In genomic region chr1:20279507-20279906, GRCh38 we compare ENCODE assay signal across 12 cellular contexts. TPM values are rescaled to one million over a fixed set of nuclear protein-coding genes. Genes with fewer than 3 reads are reported as not detected.
DNase-seq lines count a peak whose midpoint lies in the region; TF ChIP-seq lines count a peak whose summit lies in the region.
"Had no signal": no experiment of that assay in that cellular context is flagged by ENCODE, and none has a peak within 500 bp of the region (broad histone marks: within the 10 kb centered on the region; RNA-seq: fewer than 3 reads in every experiment).

No MANE protein-coding gene starts in this region.

- H3K36me3 ChIP-seq in WERI-Rb-1 (no peaks in the 10 kb centered on the region), Peyer's patch (no peaks in the 10 kb centered on the region)

- TF ChIP-seq CTCF in epithelial cell of proximal tubule (conservative IDR thresholded peaks at IDR 0.05; ENCODE audit: low read depth, low read length) (no peak), nephron (IDR thresholded peaks at IDR 0.05; ENCODE audit: unreplicated experiment in 3 of 3) (no peak), WERI-Rb-1 (IDR thresholded peaks at IDR 0.05; ENCODE audit: low read depth, low read length) (no peak), Peyer's patch (IDR thresholded peaks at IDR 0.05) (no peak)

- H3K27me3 Mint-ChIP-seq in nephron (ENCODE audit: low read depth) = peaks cover 35% of the 10 kb centered on the region

- no peak for TF ChIP-seq POLR2A in Peyer's patch (IDR thresholded peaks at IDR 0.05)
- TF ChIP-seq POLR2A in erythroblast (IDR thresholded peaks at IDR 0.05; ENCODE audit: low read length) = no peak

- no peak overlapping the region for H3K27ac ChIP-seq in WERI-Rb-1
- no peak overlapping the region for H3K27ac ChIP-seq in Peyer's patch

- peak overlapping the region in 1 of 3 experiments; percentile 9 for H3K4me3 Mint-ChIP-seq in nephron
- H3K4me3 Mint-ChIP-seq: activated naive CD8-positive, alpha-beta T cell treated with anti-CD3 and anti-CD28 coated beads, Interleukin-2, amount 10 ng/mL, durations not matched to agents 7 days and 5 days; neural crest cell; stimulated activated effector memory CD8-positive, alpha-beta T cell treated with anti-CD3 and anti-CD28 coated beads, Interleukin-12 subunit alpha, Interleukin-12 subunit beta, amount 100 ng/mL, for 72 hours had no signal

- peaks cover 0 to 8% (median 1%) of the 10 kb centered on the region in 4 donors for H3K4me1 ChIP-seq in Peyer's patch

- DNase-seq in ELF-1 (ENCODE audit: low read depth, low spot score) = peak; percentile 34
- peak; percentile 18 for DNase-seq in MV-4-11 (lab: John Stamatoyannopoulos, UW)
- DNase-seq in epithelial cell of proximal tubule (ENCODE audit: low read depth) = peak; percentile 26
- DNase-seq in D341Med (ENCODE audit: low spot score) = no peak
- DNase-seq in WERI-Rb-1 = no peak
- DNase-seq in Peyer's patch = no peak
- no peak for DNase-seq in erythroblast (lab: John Stamatoyannopoulos, UW)
- DNase-seq: activated naive CD8-positive, alpha-beta T cell treated with anti-CD3 and anti-CD28 coated beads, Interleukin-2, amount 10 ng/mL, durations not matched to agents 7 days and 5 days; NCI-H524 had no signal

- no peaks in the 10 kb centered on the region for H3K9me3 Mint-ChIP-seq in nephron
- H3K9me3 Mint-ChIP-seq: activated naive CD8-positive, alpha-beta T cell treated with anti-CD3 and anti-CD28 coated beads, Interleukin-2, amount 10 ng/mL, durations not matched to agents 7 days and 5 days; stimulated activated effector memory CD8-positive, alpha-beta T cell treated with anti-CD3 and anti-CD28 coated beads, Interleukin-12 subunit alpha, Interleukin-12 subunit beta, amount 100 ng/mL, for 72 hours had no signal

- peaks cover 20% of the 10 kb centered on the region for H3K4me1 Mint-ChIP-seq in nephron
- H3K4me1 Mint-ChIP-seq: activated naive CD8-positive, alpha-beta T cell treated with anti-CD3 and anti-CD28 coated beads, Interleukin-2, amount 10 ng/mL, durations not matched to agents 7 days and 5 days; stimulated activated effector memory CD8-positive, alpha-beta T cell treated with anti-CD3 and anti-CD28 coated beads, Interleukin-12 subunit alpha, Interleukin-12 subunit beta, amount 100 ng/mL, for 72 hours had no signal

- no peaks in the 10 kb centered on the region for H3K36me3 Mint-ChIP-seq in nephron (ENCODE audit: low read depth)
- H3K36me3 Mint-ChIP-seq: activated naive CD8-positive, alpha-beta T cell treated with anti-CD3 and anti-CD28 coated beads, Interleukin-2, amount 10 ng/mL, durations not matched to agents 7 days and 5 days; stimulated activated effector memory CD8-positive, alpha-beta T cell treated with anti-CD3 and anti-CD28 coated beads, Interleukin-12 subunit alpha, Interleukin-12 subunit beta, amount 100 ng/mL, for 72 hours had no signal

- H3K4me3 ChIP-seq in epithelial cell of proximal tubule (ENCODE audit: low read depth, low read length) = no peak overlapping the region
- H3K4me3 ChIP-seq in WERI-Rb-1 (ENCODE audit: low read depth, low read length) = no peak overlapping the region
- no peak overlapping the region for H3K4me3 ChIP-seq in Peyer's patch

- H3K9me3 ChIP-seq in WERI-Rb-1 (ENCODE audit: severe bottlenecking) (no peaks in the 10 kb centered on the region), Peyer's patch (no peaks in the 10 kb centered on the region)

- peak overlapping the region in 2 of 3 experiments; percentile 11 to 27 for H3K27ac Mint-ChIP-seq in nephron
- H3K27ac Mint-ChIP-seq: activated naive CD8-positive, alpha-beta T cell treated with anti-CD3 and anti-CD28 coated beads, Interleukin-2, amount 10 ng/mL, durations not matched to agents 7 days and 5 days; stimulated activated effector memory CD8-positive, alpha-beta T cell treated with anti-CD3 and anti-CD28 coated beads, Interleukin-12 subunit alpha, Interleukin-12 subunit beta, amount 100 ng/mL, for 72 hours had no signal

- H3K27me3 ChIP-seq in WERI-Rb-1 (ENCODE audit: insufficient read depth, low read depth, severe bottlenecking) = peaks cover 36% of the 10 kb centered on the region
- no peaks in the 10 kb centered on the region for H3K27me3 ChIP-seq in Peyer's patch

RNA-seq across cellular contexts. Expression of gene VWA5B1, which starts 11.2 kb away (rescaled TPM):
- total RNA-seq in epithelial cell of proximal tubule = not detected in 2 replicates
- not detected for total RNA-seq in Peyer's patch
- total RNA-seq: activated naive CD8-positive, alpha-beta T cell treated with anti-CD3 and anti-CD28 coated beads, Interleukin-2, amount 10 ng/mL, durations not matched to agents 7 days and 5 days had no signal

Comparison
In these comparisons a context has a peak if more than half of its experiments do, and no peak if none do; other contexts are left out.
1. DNase-seq: peak in ELF-1 (single experiment), MV-4-11 (single experiment) and epithelial cell of proximal tubule (single experiment); none in D341Med (single experiment), WERI-Rb-1 (single experiment), Peyer's patch (0 of 3) and erythroblast (0 of 2).